Comparison of ENCODE assay signal across 9 cellular contexts in genomic region chr16:70573451-70574121, GRCh38. TPM values are rescaled to one million over a fixed set of nuclear protein-coding genes. Genes with fewer than 3 reads are reported as not detected.
DNase-seq lines count a peak whose midpoint lies in the region; ATAC-seq lines count a peak whose summit lies in the region.
"Had no signal": no experiment of that assay in that cellular context is flagged by ENCODE, and none has a peak within 500 bp of the region (broad histone marks: within the 10 kb centered on the region; RNA-seq: fewer than 3 reads in every experiment).

No MANE protein-coding gene starts in this region.

- 95% methylated on average over 5 of the region's 5 CpGs for WGBS in HUES64

- no peaks in the 10 kb centered on the region for H3K9me3 ChIP-seq in HUES64 (ENCODE audit: insufficient read depth, low read depth, low read length)

- no peaks in the 10 kb centered on the region for H3K27me3 Mint-ChIP-seq in stimulated activated naive B cell treated with anti-CD40 and anti-IgM and Interleukin-4, amounts not matched to agents 10 μg/mL and 1 μg/mL and 100 μg/mL, for 72 hours

- H3K4me3 ChIP-seq in HUES64 (ENCODE audit: low read length), result no peak overlapping the region

- no peaks in the 10 kb centered on the region for H3K27me3 ChIP-seq in HUES64 (ENCODE audit: insufficient read depth, low read length)

- peak overlapping the region; percentile 32; the same call in 1 of the 2 replicates for H3K27ac ChIP-seq in HUES64 (ENCODE audit: low read depth, low read length)
- peak overlapping the region; percentile 46 for H3K27ac ChIP-seq in caudate nucleus (ENCODE audit: low read depth, low read length)

- ATAC-seq in left lobe of liver (peak; percentile 63), HG02938 (IDR thresholded peaks at IDR 0.05; ENCODE audit: unreplicated experiment) (no peak), esophagus mucosa (no peak), GM21723 (IDR thresholded peaks at IDR 0.05; ENCODE audit: unreplicated experiment) (no peak)
- no peak for ATAC-seq in stimulated activated naive B cell treated with anti-CD40 and anti-IgM and Interleukin-4, amounts not matched to agents 10 μg/mL and 1 μg/mL and 100 μg/mL, for 72 hours (replicated peaks)

- H3K36me3 Mint-ChIP-seq in stimulated activated naive B cell treated with anti-CD40 and anti-IgM and Interleukin-4, amounts not matched to agents 10 μg/mL and 1 μg/mL and 100 μg/mL, for 72 hours, result peaks cover 35 to 51% of the 10 kb centered on the region in 2 donors

- DNase-seq in caudate nucleus (lab: John Stamatoyannopoulos, UW) (no peak), left lobe of liver (ENCODE audit: low spot score) (no peak)
- DNase-seq in stimulated activated naive B cell treated with anti-CD40 and anti-IgM and Interleukin-4, amounts not matched to agents 10 μg/mL and 1 μg/mL and 100 μg/mL, for 72 hours, result no peak
- no peak for DNase-seq in activated effector memory CD4-positive, alpha-beta T cell treated with Interleukin-2 at 50 U/mL for 16 hours
- DNase-seq: NCI-H345 had no signal

- no peak overlapping the region for H3K4me3 Mint-ChIP-seq in stimulated activated naive B cell treated with anti-CD40 and anti-IgM and Interleukin-4, amounts not matched to agents 10 μg/mL and 1 μg/mL and 100 μg/mL, for 72 hours

- no peaks in the 10 kb centered on the region for H3K9me3 Mint-ChIP-seq in stimulated activated naive B cell treated with anti-CD40 and anti-IgM and Interleukin-4, amounts not matched to agents 10 μg/mL and 1 μg/mL and 100 μg/mL, for 72 hours

- peak overlapping the region; percentile 71 for H3K27ac Mint-ChIP-seq in stimulated activated naive B cell treated with anti-CD40 and anti-IgM and Interleukin-4, amounts not matched to agents 10 μg/mL and 1 μg/mL and 100 μg/mL, for 72 hours

- H3K4me1 ChIP-seq in HUES64 (ENCODE audit: insufficient read depth, low read length), result no peaks in the 10 kb centered on the region

- peaks cover 14 to 30% of the 10 kb centered on the region in 2 donors for H3K4me1 Mint-ChIP-seq in stimulated activated naive B cell treated with anti-CD40 and anti-IgM and Interleukin-4, amounts not matched to agents 10 μg/mL and 1 μg/mL and 100 μg/mL, for 72 hours

- no peak overlapping the region for H3K9ac ChIP-seq in HUES64 (ENCODE audit: low read depth, low read length)

- peaks cover 70% of the 10 kb centered on the region for H3K36me3 ChIP-seq in HUES64 (ENCODE audit: insufficient read depth, low read length)

RNA-seq across cellular contexts. Expression of gene SF3B3, which starts 50.0 kb away (rescaled TPM):
- 216 TPM for polyA plus RNA-seq in HUES64 (2013, experiment 1 of 2)
- polyA plus RNA-seq in HUES64 (2013, experiment 2 of 2), result 215 TPM
- 92.3 TPM for total RNA-seq in left lobe of liver
- total RNA-seq in esophagus mucosa, result 221 TPM

RNA-seq across cellular contexts. Expression of gene COG4, which starts 50.2 kb away (rescaled TPM):
- polyA plus RNA-seq in HUES64 (2013, experiment 1 of 2), result 29.9 TPM
- polyA plus RNA-seq in HUES64 (2013, experiment 2 of 2), result 29.0 TPM
- 31.2 TPM for total RNA-seq in left lobe of liver
- total RNA-seq in esophagus mucosa, result 53.2 TPM
